Comparison of ENCODE assay signal across 8 cellular contexts in genomic region chr9:36991516-36992134, GRCh38. TPM values are rescaled to one million over a fixed set of nuclear protein-coding genes. Genes with fewer than 3 reads are reported as not detected.
DNase-seq lines count a peak whose midpoint lies in the region; ATAC-seq and TF ChIP-seq lines count a peak whose summit lies in the region.

No MANE protein-coding gene starts in this region.

- H3K36me3 ChIP-seq in DOHH2 (ENCODE audit: control insufficient read depth, low read length) (peaks cover 99% of the 10 kb centered on the region), right lobe of liver (no peaks in the 10 kb centered on the region), ascending aorta (no peaks in the 10 kb centered on the region)

- H3K4me1 Mint-ChIP-seq in activated CD8-positive, alpha-beta memory T cell treated with anti-CD3 and anti-CD28 coated beads, Interleukin-2, amount 10 ng/mL, durations not matched to agents 7 days and 5 days = peaks cover 13% of the 10 kb centered on the region

- peaks cover 11% of the 10 kb centered on the region for H3K9me3 Mint-ChIP-seq in activated CD8-positive, alpha-beta memory T cell treated with anti-CD3 and anti-CD28 coated beads, Interleukin-2, amount 10 ng/mL, durations not matched to agents 7 days and 5 days (ENCODE audit: low read depth)

- peaks cover 99% of the 10 kb centered on the region for H3K79me2 ChIP-seq in DOHH2 (ENCODE audit: control insufficient read depth, low read length)

- H3K27ac ChIP-seq in DOHH2 (ENCODE audit: low read depth, low read length) = 0 out of 2 replicates have a peak overlapping the region, but pooled peaks have one; percentile 7
- no peak overlapping the region for H3K27ac ChIP-seq in right lobe of liver
- H3K27ac ChIP-seq in ascending aorta = no peak overlapping the region

- no peak for ATAC-seq in activated CD8-positive, alpha-beta memory T cell treated with anti-CD3 and anti-CD28 coated beads, Interleukin-2, amount 10 ng/mL, durations not matched to agents 7 days and 5 days
- peak in 3 of 4 donors; percentile 25 to 35 (median 32) for ATAC-seq in right lobe of liver

- H3K27me3 ChIP-seq in DOHH2 (ENCODE audit: control insufficient read depth, low read length) (no peaks in the 10 kb centered on the region), right lobe of liver (no peaks in the 10 kb centered on the region), ascending aorta (no peaks in the 10 kb centered on the region)

- peaks cover 3% of the 10 kb centered on the region; the same call in 1 of the 2 replicates for H3K9me3 ChIP-seq in DOHH2 (ENCODE audit: control insufficient read depth, insufficient read depth, low read length)
- peaks cover 0 to 2% (median 0%) of the 10 kb centered on the region in 4 donors for H3K9me3 ChIP-seq in right lobe of liver
- H3K9me3 ChIP-seq in ascending aorta = peaks cover 0 to 3% of the 10 kb centered on the region in 2 donors

- WGBS in right lobe of liver (ENCODE audit: insufficient coverage, low coverage, low lambda C conversion rate, missing lambda C conversion rate) = 17% methylated on average over 5 of the region's 6 CpGs

- no peak overlapping the region for H3K4me2 ChIP-seq in DOHH2 (ENCODE audit: low read length)

- TF ChIP-seq POLR2A in right lobe of liver (IDR thresholded peaks at IDR 0.05) = no peak

- H3K4me3 ChIP-seq in DOHH2 (ENCODE audit: low read length) = no peak overlapping the region
- H3K4me3 ChIP-seq in right lobe of liver = no peak overlapping the region
- no peak overlapping the region for H3K4me3 ChIP-seq in ascending aorta

- DNase-seq in HT-29 (ENCODE audit: low spot score) (peak; percentile 29), right lobe of liver (no peak), NCI-H187 treated with DMSO at 0.1 percent for 48 hours (lab: John Stamatoyannopoulos, UW) (no peak), ascending aorta (ENCODE audit: low spot score in 2 of 2) (no peak), NCI-H1436 (lab: John Stamatoyannopoulos, UW) (no peak), NCI-H128 (lab: John Stamatoyannopoulos, UW; ENCODE audit: unreplicated experiment) (no peak)
- peak; percentile 62 for DNase-seq in activated CD8-positive, alpha-beta memory T cell treated with anti-CD3 and anti-CD28 coated beads, Interleukin-2, amount 10 ng/mL, durations not matched to agents 7 days and 5 days

- peaks cover 11% of the 10 kb centered on the region; the same call in 1 of the 2 replicates for H3F3A ChIP-seq in DOHH2 (ENCODE audit: control insufficient read depth, insufficient read depth)

- H3K4me1 ChIP-seq in DOHH2 (ENCODE audit: control insufficient read depth, low read length) (peaks cover 68% of the 10 kb centered on the region), right lobe of liver (peaks cover 0 to 1% (median 0%) of the 10 kb centered on the region in 4 donors), ascending aorta (no peaks in the 10 kb centered on the region)

- peak; percentile 93 for TF ChIP-seq CTCF in DOHH2 (IDR thresholded peaks at IDR 0.05; ENCODE audit: low read depth, low read length, poor library complexity, severe bottlenecking)
- TF ChIP-seq CTCF in right lobe of liver (IDR thresholded peaks at IDR 0.05) = peak; percentile 23 to 54 (median 32)
- TF ChIP-seq CTCF in ascending aorta (IDR thresholded peaks at IDR 0.05) = no peak

- intact Hi-C loops in right lobe of liver (cut with DNase I) = loop anchor here in 1 of 2 donors (10.0 kb wide), 1 partner anchor 117 kb away; no protein-coding TSS in a partner anchor
- intact Hi-C loops in ascending aorta (cut with DNase I) = no loop called here

- peaks cover 10% of the 10 kb centered on the region for H4K20me1 ChIP-seq in DOHH2 (ENCODE audit: control insufficient read depth, insufficient read depth, low read depth, low read length)

- no peaks in the 10 kb centered on the region for H3K9me2 ChIP-seq in DOHH2 (replicated peaks; ENCODE audit: control insufficient read depth, low read length)

- H3K36me3 Mint-ChIP-seq in activated CD8-positive, alpha-beta memory T cell treated with anti-CD3 and anti-CD28 coated beads, Interleukin-2, amount 10 ng/mL, durations not matched to agents 7 days and 5 days = peaks cover 8% of the 10 kb centered on the region

- H3K27me3 Mint-ChIP-seq in activated CD8-positive, alpha-beta memory T cell treated with anti-CD3 and anti-CD28 coated beads, Interleukin-2, amount 10 ng/mL, durations not matched to agents 7 days and 5 days = peaks cover 61% of the 10 kb centered on the region

- H3K27ac Mint-ChIP-seq in activated CD8-positive, alpha-beta memory T cell treated with anti-CD3 and anti-CD28 coated beads, Interleukin-2, amount 10 ng/mL, durations not matched to agents 7 days and 5 days = no peak overlapping the region

- no peak overlapping the region for H3K4me3 Mint-ChIP-seq in activated CD8-positive, alpha-beta memory T cell treated with anti-CD3 and anti-CD28 coated beads, Interleukin-2, amount 10 ng/mL, durations not matched to agents 7 days and 5 days

- CTCF ChIA-PET in activated CD8-positive, alpha-beta memory T cell treated with anti-CD3 and anti-CD28 coated beads, Interleukin-2, amount 10 ng/mL, durations not matched to agents 7 days and 5 days (lab: Charles Lee) = interaction anchor here (1.1 to 4.8 kb wide), 6 partner anchors 10 to 135 kb away, joined by 3 to 43 read pairs (median 3); no protein-coding TSS in a partner anchor

RNA-seq across cellular contexts. Expression of gene PAX5, which starts 42.4 kb away (rescaled TPM):
- not detected in 2 replicates for total RNA-seq in HT-29 (2014; rRNA removed; shearing (Covaris generic))
- under 1 TPM; 0.14 to 0.20 TPM for total RNA-seq in activated CD8-positive, alpha-beta memory T cell treated with anti-CD3 and anti-CD28 coated beads, Interleukin-2, amount 10 ng/mL, durations not matched to agents 7 days and 5 days
- under 1 TPM in 2 of 6 experiments, not detected in 4; 0.12 to 0.18 TPM for total RNA-seq in right lobe of liver
- total RNA-seq in ascending aorta = not detected

Comparison
In these comparisons a context has a peak if more than half of its experiments do, and no peak if none do; other contexts are left out.
1. CTCF ChIP-seq: peak in DOHH2 (single experiment) and right lobe of liver (4 of 4); none in ascending aorta (0 of 3).
2. DNase-seq: peak in HT-29 (single experiment) and activated CD8-positive, alpha-beta memory T cell treated with anti-CD3 and anti-CD28 coated beads, Interleukin-2, amount 10 ng/mL, durations not matched to agents 7 days and 5 days (single experiment); none in right lobe of liver (0 of 3), NCI-H187 treated with DMSO at 0.1 percent for 48 hours (single experiment), ascending aorta (0 of 2), NCI-H1436 (single experiment) and NCI-H128 (single experiment).